ENCODE assay signal across 2 cellular contexts in the genomic region with DNA sequence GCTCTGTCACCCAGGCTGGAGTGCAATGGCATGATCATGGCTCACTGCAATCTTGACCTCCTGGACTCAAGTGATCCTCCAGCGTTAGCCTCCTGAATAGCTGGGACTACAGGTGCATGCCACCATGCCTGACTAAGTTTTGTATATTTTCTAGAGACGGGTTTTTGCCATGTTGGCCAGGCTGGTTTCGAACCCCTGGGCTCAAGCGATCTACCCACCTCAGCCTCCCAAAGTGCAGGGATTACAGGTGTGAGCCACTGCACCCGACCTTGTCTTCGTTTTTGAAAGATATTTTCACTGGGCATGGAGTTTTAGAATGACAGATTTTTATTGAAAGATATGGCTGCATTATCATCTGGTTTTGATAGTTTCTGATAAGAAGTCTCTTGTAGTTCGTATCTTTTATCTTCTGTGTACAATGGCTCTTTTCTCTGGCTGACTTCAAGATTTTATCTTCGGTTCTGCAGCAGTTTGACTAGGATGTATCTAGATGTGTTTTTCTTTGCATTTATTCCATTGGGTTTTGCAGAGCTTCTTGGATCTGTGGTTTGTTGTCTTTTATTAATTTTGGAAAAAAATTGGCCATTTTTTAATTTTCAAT.
TF ChIP-seq lines count a peak whose summit lies in the region.

No MANE protein-coding gene starts in this region.

TF ChIP-seq in SK-N-SH treated with all-trans-retinoic acid at 6 μM for 48 hours, 23 proteins besides CTCF, POLR2A, EP300 and RAD21 (continued from another document):
- no peak for TF ChIP-seq CSRNP3 (CRISPR knock-in tag; IDR thresholded peaks at IDR 0.05)
- TF ChIP-seq SNAI2 (CRISPR knock-in tag; IDR thresholded peaks at IDR 0.05): no peak
- peak; percentile 76; the same call in 1 of the 2 replicates for TF ChIP-seq TCF4 (CRISPR knock-in tag; IDR thresholded peaks at IDR 0.05; ENCODE audit: borderline replicate concordance)
- no peak for TF ChIP-seq PPARA (CRISPR knock-in tag; IDR thresholded peaks at IDR 0.05; ENCODE audit: borderline replicate concordance)
- no peak for TF ChIP-seq BACH2 (CRISPR knock-in tag; IDR thresholded peaks at IDR 0.05; ENCODE audit: borderline replicate concordance)
- TF ChIP-seq RARB (CRISPR knock-in tag; IDR thresholded peaks at IDR 0.05): no peak
- no peak for TF ChIP-seq TOX (CRISPR knock-in tag; IDR thresholded peaks at IDR 0.05; ENCODE audit: borderline replicate concordance)
- TF ChIP-seq, protein P1, sequence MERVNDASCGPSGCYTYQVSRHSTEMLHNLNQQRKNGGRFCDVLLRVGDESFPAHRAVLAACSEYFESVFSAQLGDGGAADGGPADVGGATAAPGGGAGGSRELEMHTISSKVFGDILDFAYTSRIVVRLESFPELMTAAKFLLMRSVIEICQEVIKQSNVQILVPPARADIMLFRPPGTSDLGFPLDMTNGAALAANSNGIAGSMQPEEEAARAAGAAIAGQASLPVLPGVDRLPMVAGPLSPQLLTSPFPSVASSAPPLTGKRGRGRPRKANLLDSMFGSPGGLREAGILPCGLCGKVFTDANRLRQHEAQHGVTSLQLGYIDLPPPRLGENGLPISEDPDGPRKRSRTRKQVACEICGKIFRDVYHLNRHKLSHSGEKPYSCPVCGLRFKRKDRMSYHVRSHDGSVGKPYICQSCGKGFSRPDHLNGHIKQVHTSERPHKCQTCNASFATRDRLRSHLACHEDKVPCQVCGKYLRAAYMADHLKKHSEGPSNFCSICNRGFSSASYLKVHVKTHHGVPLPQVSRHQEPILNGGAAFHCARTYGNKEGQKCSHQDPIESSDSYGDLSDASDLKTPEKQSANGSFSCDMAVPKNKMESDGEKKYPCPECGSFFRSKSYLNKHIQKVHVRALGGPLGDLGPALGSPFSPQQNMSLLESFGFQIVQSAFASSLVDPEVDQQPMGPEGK (CRISPR knock-in tag; IDR thresholded peaks at IDR 0.05; ENCODE audit: borderline replicate concordance): no peak
- no peak for TF ChIP-seq ZNF565 (CRISPR knock-in tag; conservative IDR thresholded peaks at IDR 0.05; ENCODE audit: low read depth)
- TF ChIP-seq, protein P2, sequence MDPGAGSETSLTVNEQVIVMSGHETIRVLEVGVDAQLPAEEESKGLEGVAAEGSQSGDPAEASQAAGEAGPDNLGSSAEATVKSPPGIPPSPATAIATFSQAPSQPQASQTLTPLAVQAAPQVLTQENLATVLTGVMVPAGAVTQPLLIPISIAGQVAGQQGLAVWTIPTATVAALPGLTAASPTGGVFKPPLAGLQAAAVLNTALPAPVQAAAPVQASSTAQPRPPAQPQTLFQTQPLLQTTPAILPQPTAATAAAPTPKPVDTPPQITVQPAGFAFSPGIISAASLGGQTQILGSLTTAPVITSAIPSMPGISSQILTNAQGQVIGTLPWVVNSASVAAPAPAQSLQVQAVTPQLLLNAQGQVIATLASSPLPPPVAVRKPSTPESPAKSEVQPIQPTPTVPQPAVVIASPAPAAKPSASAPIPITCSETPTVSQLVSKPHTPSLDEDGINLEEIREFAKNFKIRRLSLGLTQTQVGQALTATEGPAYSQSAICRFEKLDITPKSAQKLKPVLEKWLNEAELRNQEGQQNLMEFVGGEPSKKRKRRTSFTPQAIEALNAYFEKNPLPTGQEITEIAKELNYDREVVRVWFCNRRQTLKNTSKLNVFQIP (CRISPR knock-in tag; IDR thresholded peaks at IDR 0.05; ENCODE audit: borderline replicate concordance, low read depth): no peak
- TF ChIP-seq ZC3H10 (CRISPR knock-in tag; IDR thresholded peaks at IDR 0.05): no peak
- TF ChIP-seq, protein P3, sequence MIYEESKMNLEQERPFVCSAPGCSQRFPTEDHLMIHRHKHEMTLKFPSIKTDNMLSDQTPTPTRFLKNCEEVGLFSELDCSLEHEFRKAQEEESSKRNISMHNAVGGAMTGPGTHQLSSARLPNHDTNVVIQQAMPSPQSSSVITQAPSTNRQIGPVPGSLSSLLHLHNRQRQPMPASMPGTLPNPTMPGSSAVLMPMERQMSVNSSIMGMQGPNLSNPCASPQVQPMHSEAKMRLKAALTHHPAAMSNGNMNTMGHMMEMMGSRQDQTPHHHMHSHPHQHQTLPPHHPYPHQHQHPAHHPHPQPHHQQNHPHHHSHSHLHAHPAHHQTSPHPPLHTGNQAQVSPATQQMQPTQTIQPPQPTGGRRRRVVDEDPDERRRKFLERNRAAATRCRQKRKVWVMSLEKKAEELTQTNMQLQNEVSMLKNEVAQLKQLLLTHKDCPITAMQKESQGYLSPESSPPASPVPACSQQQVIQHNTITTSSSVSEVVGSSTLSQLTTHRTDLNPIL (CRISPR knock-in tag; IDR thresholded peaks at IDR 0.05; ENCODE audit: low read depth): no peak
- 0 out of 2 replicates have a peak, but pooled peaks have one; percentile 35 for TF ChIP-seq TSHZ2 (CRISPR knock-in tag; IDR thresholded peaks at IDR 0.05)
- no peak for TF ChIP-seq ZFP3 (CRISPR knock-in tag; IDR thresholded peaks at IDR 0.05)

TF ChIP-seq in SK-N-SH, 30 proteins besides CTCF, POLR2A, EP300 and RAD21 (continued from another document):
- TF ChIP-seq NFIC (IDR thresholded peaks at IDR 0.05; ENCODE audit: borderline replicate concordance) (no peak), ELF1 (IDR thresholded peaks at IDR 0.05) (no peak), POLR2AphosphoS5 (IDR thresholded peaks at IDR 0.05; ENCODE audit: low read depth, low read length) (no peak), REST (IDR thresholded peaks at IDR 0.05; ENCODE audit: low read depth, low read length) (no peak), IRF3 (IDR thresholded peaks at IDR 0.05; ENCODE audit: low read depth, low read length) (no peak), TEAD4 (IDR thresholded peaks at IDR 0.05; ENCODE audit: borderline replicate concordance, insufficient read depth) (no peak), NRF1 (IDR thresholded peaks at IDR 0.05; ENCODE audit: low read depth, low read length) (no peak), RCOR1 (IDR thresholded peaks at IDR 0.05; ENCODE audit: low read length) (no peak), TCF12 (IDR thresholded peaks at IDR 0.05) (no peak)
- TF ChIP-seq, protein P4, sequence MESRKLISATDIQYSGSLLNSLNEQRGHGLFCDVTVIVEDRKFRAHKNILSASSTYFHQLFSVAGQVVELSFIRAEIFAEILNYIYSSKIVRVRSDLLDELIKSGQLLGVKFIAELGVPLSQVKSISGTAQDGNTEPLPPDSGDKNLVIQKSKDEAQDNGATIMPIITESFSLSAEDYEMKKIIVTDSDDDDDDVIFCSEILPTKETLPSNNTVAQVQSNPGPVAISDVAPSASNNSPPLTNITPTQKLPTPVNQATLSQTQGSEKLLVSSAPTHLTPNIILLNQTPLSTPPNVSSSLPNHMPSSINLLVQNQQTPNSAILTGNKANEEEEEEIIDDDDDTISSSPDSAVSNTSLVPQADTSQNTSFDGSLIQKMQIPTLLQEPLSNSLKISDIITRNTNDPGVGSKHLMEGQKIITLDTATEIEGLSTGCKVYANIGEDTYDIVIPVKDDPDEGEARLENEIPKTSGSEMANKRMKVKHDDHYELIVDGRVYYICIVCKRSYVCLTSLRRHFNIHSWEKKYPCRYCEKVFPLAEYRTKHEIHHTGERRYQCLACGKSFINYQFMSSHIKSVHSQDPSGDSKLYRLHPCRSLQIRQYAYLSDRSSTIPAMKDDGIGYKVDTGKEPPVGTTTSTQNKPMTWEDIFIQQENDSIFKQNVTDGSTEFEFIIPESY (IDR thresholded peaks at IDR 0.05; ENCODE audit: borderline replicate concordance, low read depth): no peak
